In genomic region chr16:593406-593805, GRCh38 we compare ENCODE assay signal across 12 cellular contexts. TPM values are rescaled to one million over a fixed set of nuclear protein-coding genes. Genes with fewer than 3 reads are reported as not detected.
DNase-seq lines count a peak whose midpoint lies in the region; ATAC-seq, FAIRE-seq and TF ChIP-seq lines count a peak whose summit lies in the region.
"Had no signal": no experiment of that assay in that cellular context is flagged by ENCODE, and none has a peak within 500 bp of the region (broad histone marks: within the 10 kb centered on the region; RNA-seq: fewer than 3 reads in every experiment).

No MANE protein-coding gene starts in this region.

- TF ChIP-seq CTCF in OCI-LY1 (IDR thresholded peaks at IDR 0.05; ENCODE audit: low read length) (no peak), keratinocyte (optimal IDR thresholded peaks at IDR 0.05 in 1 of 3, IDR thresholded peaks at IDR 0.05 in 1 of 3, conservative IDR thresholded peaks at IDR 0.05 in 1 of 3; ENCODE audit: extremely low read depth in 1 of 3, insufficient read depth in 2 of 3, low read length in 3 of 3) (no peak), spleen (IDR thresholded peaks at IDR 0.05 in 8 of 11, conservative IDR thresholded peaks at IDR 0.05 in 3 of 11) (no peak), BE2C (IDR thresholded peaks at IDR 0.05; ENCODE audit: low read depth, low read length) (no peak)

- H3F3A ChIP-seq in OCI-LY1 (ENCODE audit: insufficient read depth, low read length) = no peaks in the 10 kb centered on the region

- no peak for TF ChIP-seq POLR2A in spleen (IDR thresholded peaks at IDR 0.05)

- H3K9me2 ChIP-seq in OCI-LY1 (ENCODE audit: low read depth, low read length) = no peaks in the 10 kb centered on the region

- H3K27me3 ChIP-seq in OCI-LY1 (ENCODE audit: insufficient read depth, low read length) (no peaks in the 10 kb centered on the region), keratinocyte (ENCODE audit: control insufficient read depth, extremely low read depth, insufficient read depth, low read length) (no peaks in the 10 kb centered on the region), spleen (replicated peaks in 1 of 7) (no peaks in the 10 kb centered on the region), BE2C (no peaks in the 10 kb centered on the region)

- H3K9me1 ChIP-seq in keratinocyte (ENCODE audit: control insufficient read depth, extremely low read depth, insufficient read depth, low read length) = peaks cover 12% of the 10 kb centered on the region

- no peak for ATAC-seq in left ventricle myocardium superior
- ATAC-seq: activated T-cell treated with anti-CD3 and anti-CD28 coated beads, Interleukin-2, amount 50 U/mL, for 4 hours had no signal

- H3K4me1 ChIP-seq in OCI-LY1 (ENCODE audit: insufficient read depth, low read length, severe bottlenecking) = peaks cover 27% of the 10 kb centered on the region
- H3K4me1 ChIP-seq in keratinocyte (ENCODE audit: control insufficient read depth, extremely low read depth, insufficient read depth, low read length) = peaks cover 44% of the 10 kb centered on the region
- H3K4me1 ChIP-seq in spleen = peaks cover 14 to 72% (median 50%) of the 10 kb centered on the region in 6 donors
- no peaks in the 10 kb centered on the region for H3K4me1 ChIP-seq in BE2C

- H3K79me2 ChIP-seq in OCI-LY1 (ENCODE audit: insufficient read depth, low read length) = no peaks in the 10 kb centered on the region
- H3K79me2 ChIP-seq in keratinocyte (ENCODE audit: control insufficient read depth, insufficient read depth, low read length) = peaks cover 40% of the 10 kb centered on the region

- H3K9me3 ChIP-seq in OCI-LY1 (ENCODE audit: low read length) (no peaks in the 10 kb centered on the region), keratinocyte (ENCODE audit: control insufficient read depth, low read depth, low read length) (no peaks in the 10 kb centered on the region), spleen (no peaks in the 10 kb centered on the region), BE2C (no peaks in the 10 kb centered on the region)

- 88 to 96% (median 90%) methylated on average over 8 to 9 of the region's 9 CpGs for WGBS in spleen, 5 donors

- H4K20me1 ChIP-seq in OCI-LY1 (ENCODE audit: insufficient read depth, low read length) (no peaks in the 10 kb centered on the region), keratinocyte (ENCODE audit: control insufficient read depth, extremely low read depth, insufficient read depth, low read length) (peaks cover 46% of the 10 kb centered on the region)

- H3K4me3 ChIP-seq in OCI-LY1 (ENCODE audit: low read depth, low read length, poor library complexity, severe bottlenecking) (no peak overlapping the region), keratinocyte (ENCODE audit: control insufficient read depth in 2 of 3, extremely low read depth in 1 of 3, insufficient read depth in 2 of 3, low read depth in 1 of 3, low read length in 3 of 3) (peak overlapping the region in 2 of 3 experiments; percentile 9 to 53), spleen (peak overlapping the region in 1 of 8 donors; percentile 32), BE2C (ENCODE audit: low read depth, low read length) (no peak overlapping the region)
- H3K4me3 ChIP-seq: SK-N-MC had no signal

- dilution Hi-C loops in keratinocyte (cut with MboI; ENCODE audit: extremely low pct_ligation_motif_present, low sequenced_read_pairs) = no loop called here

- peak; percentile 87 for FAIRE-seq in keratinocyte (lab: Jason Lieb, UNC)
- FAIRE-seq: G401.6 had no signal

- H3K27ac ChIP-seq in OCI-LY1 (ENCODE audit: low read depth, low read length, poor library complexity, severe bottlenecking) (peak overlapping the region; percentile 3), keratinocyte (ENCODE audit: control insufficient read depth, insufficient read depth, low read length) (peak overlapping the region; percentile 81), spleen (peak overlapping the region in 6 of 8 donors; percentile 54 to 84 (median 72))
- H3K27ac ChIP-seq: SK-N-MC had no signal

- H3K9ac ChIP-seq in OCI-LY1 (ENCODE audit: low read length) (no peak overlapping the region; the same call in 1 of the 2 replicates), keratinocyte (ENCODE audit: control insufficient read depth, extremely low read depth, insufficient read depth, low read length) (peak overlapping the region; percentile 70)

- no peak overlapping the region for H2AFZ ChIP-seq in OCI-LY1 (ENCODE audit: low read length)
- no peak overlapping the region for H2AFZ ChIP-seq in keratinocyte (ENCODE audit: control insufficient read depth, low read length)

- no peak overlapping the region; the same call in 1 of the 2 replicates for H3K4me2 ChIP-seq in OCI-LY1 (ENCODE audit: low read length)
- H3K4me2 ChIP-seq in keratinocyte (ENCODE audit: control insufficient read depth, extremely low read depth, insufficient read depth, low read depth, low read length) = peak overlapping the region; percentile 67

- intact Hi-C loops in spleen (cut with DNase I; ENCODE audit: low total_unique reads) (no loop called here), left ventricle myocardium superior (cut with micrococcal nuclease) (no loop called here)

- DNase-seq in HPDE6-E6E7 (ENCODE audit: extremely low spot score) = peak; percentile 74
- peak; percentile 87 for DNase-seq in keratinocyte (ENCODE audit: low read depth, low spot score)
- DNase-seq in spleen = no peak
- no peak for DNase-seq in NCI-H2227 (lab: John Stamatoyannopoulos, UW; ENCODE audit: unreplicated experiment)
- DNase-seq in left ventricle myocardium superior = no peak
- DNase-seq in iPS-NIHi11 (ENCODE audit: low spot score) = no peak
- DNase-seq in BE2C = no peak
- DNase-seq: activated T-cell treated with anti-CD3 and anti-CD28 coated beads, Interleukin-2, amount 50 U/mL, for 4 hours; stimulated activated CD4-positive, alpha-beta T cell treated with anti-CD3 and anti-CD28 coated beads, Interleukin-4, amount 100 ng/mL, for 4 hours had no signal

- H3K36me3 ChIP-seq in OCI-LY1 (ENCODE audit: insufficient read depth, low read length) (no peaks in the 10 kb centered on the region), keratinocyte (ENCODE audit: control insufficient read depth in 2 of 2, extremely low read depth in 1 of 2, insufficient read depth in 2 of 2, low read length in 2 of 2) (peaks cover 0 to 1% of the 10 kb centered on the region in 2 experiments), spleen (peaks cover 0 to 30% (median 2%) of the 10 kb centered on the region in 6 donors), BE2C (0 out of 2 replicates have a peak, but pooled peaks cover 4% of the 10 kb centered on the region)

RNA-seq across cellular contexts. Expression of gene RAB40C, which starts 3.5 kb away (rescaled TPM):
- 4.0 to 12.3 TPM (median 4.2 TPM) in 3 replicates for polyA plus RNA-seq in keratinocyte
- polyA plus RNA-seq in keratinocyte (2011; ENCODE audit: low read depth) = 10.9 TPM
- 3.5 and 6.7 TPM in 2 replicates for polyA plus RNA-seq in keratinocyte (2011; cell fraction: cytosol; rRNA removed)
- 9.1 and 12.6 TPM in 2 replicates for polyA plus RNA-seq in keratinocyte (2011; cell fraction: nucleus; rRNA removed)
- 7.9 and 15.8 TPM in 2 replicates for polyA plus RNA-seq in keratinocyte (2012; ENCODE audit: low replicate concordance)
- polyA minus RNA-seq in keratinocyte = 5.0 to 15.4 TPM (median 6.5 TPM) in 3 replicates
- 13.2 TPM for polyA minus RNA-seq in keratinocyte (2011; cell fraction: cytosol; rRNA and poly(A)+ RNA removed)
- polyA minus RNA-seq in keratinocyte (2011; cell fraction: nucleus; rRNA and poly(A)+ RNA removed) = 7.1 and 12.4 TPM in 2 replicates
- 10 to 100 TPM; 12.9 to 21.6 (median 15.3) TPM for total RNA-seq in spleen
- polyA plus RNA-seq in spleen = 10 to 100 TPM in 2 of 3 donors, 1 to 10 TPM in 1; 8.1 to 20.9 (median 11.0) TPM
- 11.4 TPM for total RNA-seq in left ventricle myocardium superior
- polyA plus RNA-seq in BE2C (2012; ENCODE audit: insufficient read depth, insufficient read length, low read depth) = 21.3 TPM

RNA-seq across cellular contexts. Expression of gene PIGQ, which starts 23.6 kb away (rescaled TPM):
- polyA plus RNA-seq in keratinocyte (11.2 to 23.3 TPM (median 16.7 TPM) in 3 replicates), spleen (10 to 100 TPM; 20.7 to 70.5 (median 42.2) TPM)
- 4.4 TPM for polyA plus RNA-seq in keratinocyte (2011; ENCODE audit: low read depth)
- polyA plus RNA-seq in keratinocyte (2011; cell fraction: cytosol; rRNA removed) = 10.5 and 25.0 TPM in 2 replicates
- polyA plus RNA-seq in keratinocyte (2011; cell fraction: nucleus; rRNA removed) = 44.0 and 62.4 TPM in 2 replicates
- 13.6 and 22.4 TPM in 2 replicates for polyA plus RNA-seq in keratinocyte (2012; ENCODE audit: low replicate concordance)
- 29.9 to 52.5 TPM (median 36.1 TPM) in 3 replicates for polyA minus RNA-seq in keratinocyte
- polyA minus RNA-seq in keratinocyte (2011; cell fraction: cytosol; rRNA and poly(A)+ RNA removed) = 43.9 TPM
- polyA minus RNA-seq in keratinocyte (2011; cell fraction: nucleus; rRNA and poly(A)+ RNA removed) = 21.2 and 23.7 TPM in 2 replicates
- total RNA-seq in spleen (10 to 100 TPM; 36.1 to 42.7 (median 39.2) TPM), left ventricle myocardium superior (16.9 TPM)
- polyA plus RNA-seq in BE2C (2012; ENCODE audit: insufficient read depth, insufficient read length, low read depth) = 116 TPM

RNA-seq across cellular contexts. Expression of gene NHLRC4, which starts 26.6 kb away (rescaled TPM):
- 0.09 to 0.22 TPM (median 0.10 TPM) in 3 replicates for polyA plus RNA-seq in keratinocyte
- polyA plus RNA-seq in keratinocyte (2011; ENCODE audit: low read depth) = not detected
- 0.09 TPM in 1 of 2 replicates, not detected in the other for polyA plus RNA-seq in keratinocyte (2011; cell fraction: cytosol; rRNA removed)
- polyA plus RNA-seq in keratinocyte (2011; cell fraction: nucleus; rRNA removed) = 0.11 and 0.24 TPM in 2 replicates
- 0.23 TPM in 1 of 2 replicates, not detected in the other for polyA plus RNA-seq in keratinocyte (2012; ENCODE audit: low replicate concordance)
- polyA minus RNA-seq in keratinocyte = not detected in 3 replicates
- not detected for polyA minus RNA-seq in keratinocyte (2011; cell fraction: cytosol; rRNA and poly(A)+ RNA removed)
- polyA minus RNA-seq in keratinocyte (2011; cell fraction: nucleus; rRNA and poly(A)+ RNA removed) = not detected in 2 replicates
- 1 to 10 TPM; 1.5 to 8.8 (median 4.5) TPM for total RNA-seq in spleen
- 1 to 10 TPM; 2.7 to 4.7 (median 3.6) TPM for polyA plus RNA-seq in spleen
- total RNA-seq in left ventricle myocardium superior = 0.52 TPM
- polyA plus RNA-seq in BE2C (2012; ENCODE audit: insufficient read depth, insufficient read length, low read depth) = 13.5 TPM

RNA-seq across cellular contexts. Expression of gene PRR35, which starts 33.2 kb away (rescaled TPM):
- not detected in 3 replicates for polyA plus RNA-seq in keratinocyte
- not detected for polyA plus RNA-seq in keratinocyte (2011; ENCODE audit: low read depth)
- not detected in 2 replicates for polyA plus RNA-seq in keratinocyte (2011; cell fraction: cytosol; rRNA removed)
- polyA plus RNA-seq in keratinocyte (2011; cell fraction: nucleus; rRNA removed) = not detected in 2 replicates
- not detected in 2 replicates for polyA plus RNA-seq in keratinocyte (2012; ENCODE audit: low replicate concordance)
- not detected in 3 replicates for polyA minus RNA-seq in keratinocyte
- polyA minus RNA-seq in keratinocyte (2011; cell fraction: cytosol; rRNA and poly(A)+ RNA removed) = not detected
- not detected in 2 replicates for polyA minus RNA-seq in keratinocyte (2011; cell fraction: nucleus; rRNA and poly(A)+ RNA removed)
- total RNA-seq in spleen = not detected
- polyA plus RNA-seq in spleen = not detected
- not detected for total RNA-seq in left ventricle myocardium superior
- polyA plus RNA-seq in BE2C (2012; ENCODE audit: insufficient read depth, insufficient read length, low read depth) = 0.91 TPM

RNA-seq across cellular contexts. Expression of gene WFIKKN1, which starts 37.4 kb away (rescaled TPM):
- polyA plus RNA-seq in keratinocyte (0.01 to 0.04 TPM in 2 of 3 replicates, not detected in the other), spleen (1 to 10 TPM in 1 of 3 donors, under 1 TPM in 2; 0.15 to 1.8 (median 0.30) TPM)
- 0.12 TPM for polyA plus RNA-seq in keratinocyte (2011; ENCODE audit: low read depth)
- 0.01 and 0.03 TPM in 2 replicates for polyA plus RNA-seq in keratinocyte (2011; cell fraction: cytosol; rRNA removed)
- polyA plus RNA-seq in keratinocyte (2011; cell fraction: nucleus; rRNA removed) = 0.12 and 0.17 TPM in 2 replicates
- polyA plus RNA-seq in keratinocyte (2012; ENCODE audit: low replicate concordance) = 0.03 and 0.47 TPM in 2 replicates
- polyA minus RNA-seq in keratinocyte = 0.10 TPM in 1 of 3 replicates, not detected in the others
- not detected for polyA minus RNA-seq in keratinocyte (2011; cell fraction: cytosol; rRNA and poly(A)+ RNA removed)
- 0.31 and 0.42 TPM in 2 replicates for polyA minus RNA-seq in keratinocyte (2011; cell fraction: nucleus; rRNA and poly(A)+ RNA removed)
- total RNA-seq in spleen (1 to 10 TPM in 3 of 7 donors, under 1 TPM in 4; 0.49 to 1.5 (median 0.95) TPM), left ventricle myocardium superior (0.10 TPM)
- polyA plus RNA-seq in BE2C (2012; ENCODE audit: insufficient read depth, insufficient read length, low read depth) = 1.3 TPM

Comparison
In these comparisons a context has a peak if more than half of its experiments do, and no peak if none do; other contexts are left out.
1. DNase-seq: peak in HPDE6-E6E7 (single experiment) and keratinocyte (single experiment); none in spleen (single experiment), NCI-H2227 (single experiment), left ventricle myocardium superior (single experiment), iPS-NIHi11 (single experiment) and BE2C (single experiment).
2. H3K27ac ChIP-seq: peak in every context shown above with its lines; median percentile 81 in keratinocyte; 72 in spleen; 3 in OCI-LY1.
3. H3K4me3 ChIP-seq: peak in keratinocyte (2 of 3); none in OCI-LY1 (single experiment) and BE2C (single experiment).